In the genomic region with DNA sequence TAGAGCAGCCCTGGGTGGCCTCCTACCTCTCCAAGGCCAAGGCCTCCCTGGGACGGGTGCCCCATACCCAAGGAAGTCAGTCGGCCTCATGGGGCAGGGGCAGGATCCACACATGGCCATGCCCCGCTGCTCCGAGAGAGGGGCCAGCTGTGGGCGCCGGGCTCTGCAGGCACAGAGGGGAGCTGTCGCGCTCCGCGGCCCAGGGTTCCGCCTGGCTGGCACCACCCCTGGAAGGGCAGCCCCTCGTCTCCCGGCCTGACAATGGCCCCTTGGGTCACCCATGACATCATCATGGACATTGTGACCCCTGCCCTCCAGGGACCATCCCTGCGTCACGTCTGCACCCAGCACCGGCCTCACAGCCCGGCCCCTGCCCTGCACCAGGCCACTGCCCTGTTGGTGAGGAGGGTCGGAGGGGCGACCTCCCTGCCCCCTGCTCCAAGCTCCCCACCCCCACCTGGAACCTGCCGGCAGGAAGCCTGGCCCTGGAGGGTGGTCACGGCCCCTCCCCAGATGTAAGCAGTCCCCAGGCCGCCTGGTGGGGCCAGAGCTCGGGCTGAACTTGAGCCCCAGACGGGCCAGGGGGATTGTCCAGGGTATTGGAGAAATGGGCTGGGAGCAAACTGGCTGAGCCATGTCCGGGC, we compare ENCODE assay signal across 28 cellular contexts. TPM values are rescaled to one million over a fixed set of nuclear protein-coding genes. Genes with fewer than 3 reads are reported as not detected.
DNase-seq lines count a peak whose midpoint lies in the region; ATAC-seq and TF ChIP-seq lines count a peak whose summit lies in the region.
"Had no signal": no experiment of that assay in that cellular context is flagged by ENCODE, and none has a peak within 500 bp of the region (broad histone marks: within the 10 kb centered on the region; RNA-seq: fewer than 3 reads in every experiment).

No MANE protein-coding gene starts in this region.

- no peaks in the 10 kb centered on the region for H3K36me3 Mint-ChIP-seq in naive thymus-derived CD4-positive, alpha-beta T cell
- H3K36me3 Mint-ChIP-seq: mesothelial cell of epicardium; natural killer cell treated with Interleukin-12 subunit alpha and Interleukin-12 subunit beta and Interleukin-15 and Interleukin-18, amount 100 ng/mL, for 72 hours; T-cell had no signal

- H3K27ac Mint-ChIP-seq in naive thymus-derived CD4-positive, alpha-beta T cell: no peak overlapping the region
- H3K27ac Mint-ChIP-seq: activated CD8-positive, alpha-beta T cell treated with anti-CD3 and anti-CD28 coated beads for 36 hours; activated naive CD8-positive, alpha-beta T cell treated with anti-CD3 and anti-CD28 coated beads, Interleukin-2, amount 50 U/mL, for 24 hours; mesothelial cell of epicardium; natural killer cell treated with Interleukin-12 subunit alpha and Interleukin-12 subunit beta and Interleukin-15 and Interleukin-18, amount 100 ng/mL, for 72 hours; T-cell had no signal

- WGBS in transverse colon (ENCODE audit: low coverage in 1 of 2), 2 donors: 86% methylated on average over 12 of the region's 25 CpGs; no CpG with 5 or more reads in 1 of the 2 donors

- BruUV-seq in Panc1 (replicated peaks; lab: Mats Ljungman, UMichigan): no TSS peak

- H3K4me3 ChIP-seq in Panc1 (ENCODE audit: low read depth in 2 of 2, low read length in 2 of 2) (no peak overlapping the region), transverse colon (no peak overlapping the region)
- H3K4me3 ChIP-seq in naive thymus-derived CD4-positive, alpha-beta T cell (ENCODE audit: low read length): no peak overlapping the region

- in situ Hi-C loops in Panc1 (cut with HindIII; ENCODE audit: low pct_unique_long_range_greater_than_20kb, low sequenced_read_pairs) (no loop called here), transverse colon (cut with MboI; ENCODE audit: low pct_ligation_motif_present in 1 of 4, low pct_unique_long_range_greater_than_20kb in 1 of 4, low sequenced_read_pairs in 3 of 4) (no loop called here)

- no peaks in the 10 kb centered on the region for H3K27me3 ChIP-seq in Panc1 (ENCODE audit: control insufficient read depth, insufficient read depth, low read length)
- peaks cover 28% of the 10 kb centered on the region for H3K27me3 ChIP-seq in transverse colon
- no peaks in the 10 kb centered on the region for H3K27me3 ChIP-seq in naive thymus-derived CD4-positive, alpha-beta T cell (ENCODE audit: control insufficient read depth in 2 of 2, insufficient read depth in 2 of 2, low read length in 2 of 2)

- no peak for ATAC-seq in Right ventricle myocardium inferior
- ATAC-seq in Right ventricle myocardium superior (ENCODE audit: poor library complexity): no peak
- ATAC-seq in Panc1: 0 out of 2 replicates have a peak, but pooled peaks have one; percentile 8
- no peak for ATAC-seq in HG03095 (IDR thresholded peaks at IDR 0.05; ENCODE audit: unreplicated experiment)
- no peak for ATAC-seq in naive thymus-derived CD4-positive, alpha-beta T cell
- no peak for ATAC-seq in GM21786 (IDR thresholded peaks at IDR 0.05; ENCODE audit: unreplicated experiment)
- ATAC-seq: activated CD4-positive, CD25-positive, alpha-beta regulatory T cell treated with anti-CD3 and anti-CD28 coated beads, Interleukin-2, amount 50 U/mL, for 24 hours; activated CD8-positive, alpha-beta T cell treated with anti-CD3 and anti-CD28 coated beads for 36 hours; activated naive CD8-positive, alpha-beta T cell treated with anti-CD3 and anti-CD28 coated beads, Interleukin-2, amount 50 U/mL, for 24 hours; left lobe of liver; PC-3; sciatic nerve had no signal

- no peaks in the 10 kb centered on the region for H3K9me3 ChIP-seq in Panc1 (ENCODE audit: control insufficient read depth, insufficient read depth, low read depth, low read length)
- no peaks in the 10 kb centered on the region for H3K9me3 ChIP-seq in transverse colon
- no peaks in the 10 kb centered on the region for H3K9me3 ChIP-seq in naive thymus-derived CD4-positive, alpha-beta T cell (ENCODE audit: control insufficient read depth in 2 of 3, low read length in 3 of 3)

- DNase-seq in Right ventricle myocardium inferior (ENCODE audit: missing footprints) (peak; percentile 50), Right ventricle myocardium superior (no peak), Panc1 (ENCODE audit: low read depth, low spot score) (no peak), left kidney (ENCODE audit: low read depth, low spot score) (peak; percentile 69), transverse colon (peak; percentile 5)
- no peak for DNase-seq in naive thymus-derived CD4-positive, alpha-beta T cell
- DNase-seq: activated CD8-positive, alpha-beta T cell treated with anti-CD3 and anti-CD28 coated beads for 36 hours; activated effector memory CD4-positive, alpha-beta T cell treated with anti-CD3 and anti-CD28 coated beads, Interleukin-2, amount 50 U/mL, for 16 hours; activated naive CD8-positive, alpha-beta T cell treated with anti-CD3 and anti-CD28 coated beads, Interleukin-2, amount 50 U/mL, for 24 hours; GF-D8; NCI-H187; NCI-H2171 treated with DMSO at 0.1 percent for 48 hours; NCI-H524; PC-3; SIG-M5; trophoblast cell had no signal

- peaks cover 0 to 20% (median 5%) of the 10 kb centered on the region in 5 donors for H3K27me3 Mint-ChIP-seq in naive thymus-derived CD4-positive, alpha-beta T cell

- peaks cover 0 to 10% (median 5%) of the 10 kb centered on the region in 7 donors for H3K4me1 Mint-ChIP-seq in naive thymus-derived CD4-positive, alpha-beta T cell

- peaks cover 0 to 2% (median 0%) of the 10 kb centered on the region in 11 donors for H3K9me3 Mint-ChIP-seq in naive thymus-derived CD4-positive, alpha-beta T cell
- H3K9me3 Mint-ChIP-seq: activated CD8-positive, alpha-beta T cell treated with anti-CD3 and anti-CD28 coated beads for 36 hours; activated naive CD8-positive, alpha-beta T cell treated with anti-CD3 and anti-CD28 coated beads, Interleukin-2, amount 50 U/mL, for 24 hours; mesothelial cell of epicardium; natural killer cell treated with Interleukin-12 subunit alpha and Interleukin-12 subunit beta and Interleukin-15 and Interleukin-18, amount 100 ng/mL, for 72 hours; T-cell had no signal

- POLR2A ChIA-PET in Panc1 (lab: Charles Lee): no interaction called here
- POLR2A ChIA-PET in naive thymus-derived CD4-positive, alpha-beta T cell (lab: Charles Lee): no interaction called here

- no peaks in the 10 kb centered on the region for H3K36me3 ChIP-seq in Panc1 (ENCODE audit: control insufficient read depth, insufficient read depth, low read length)
- H3K36me3 ChIP-seq in transverse colon: no peaks in the 10 kb centered on the region
- H3K36me3 ChIP-seq in naive thymus-derived CD4-positive, alpha-beta T cell (ENCODE audit: control insufficient read depth in 2 of 3, insufficient read depth in 3 of 3, low read length in 3 of 3): no peaks in the 10 kb centered on the region

- H3K4me1 ChIP-seq in Panc1 (ENCODE audit: control insufficient read depth, insufficient read depth, low read length) (no peaks in the 10 kb centered on the region), transverse colon (no peaks in the 10 kb centered on the region)
- peaks cover 0 to 2% of the 10 kb centered on the region in 2 donors for H3K4me1 ChIP-seq in naive thymus-derived CD4-positive, alpha-beta T cell (ENCODE audit: control insufficient read depth in 2 of 2, insufficient read depth in 2 of 2, low read length in 2 of 2)

- TF ChIP-seq POLR2A in transverse colon (IDR thresholded peaks at IDR 0.05): no peak

- H3K27ac ChIP-seq in Panc1 (ENCODE audit: low read length) (no peak overlapping the region), transverse colon (no peak overlapping the region)
- no peak overlapping the region for H3K27ac ChIP-seq in naive thymus-derived CD4-positive, alpha-beta T cell (ENCODE audit: low read depth, low read length)
- H3K27ac ChIP-seq: epithelial cell of prostate had no signal

- no peak for TF ChIP-seq CTCF in Panc1 (IDR thresholded peaks at IDR 0.05)
- TF ChIP-seq CTCF in transverse colon (IDR thresholded peaks at IDR 0.05): no peak

- H3K4me3 Mint-ChIP-seq in naive thymus-derived CD4-positive, alpha-beta T cell: no peak overlapping the region
- H3K4me3 Mint-ChIP-seq: activated CD8-positive, alpha-beta T cell treated with anti-CD3 and anti-CD28 coated beads for 36 hours; activated naive CD8-positive, alpha-beta T cell treated with anti-CD3 and anti-CD28 coated beads, Interleukin-2, amount 50 U/mL, for 24 hours; mesothelial cell of epicardium; natural killer cell treated with Interleukin-12 subunit alpha and Interleukin-12 subunit beta and Interleukin-15 and Interleukin-18, amount 100 ng/mL, for 72 hours; T-cell had no signal

- TF ChIP-seq EP300 in transverse colon (IDR thresholded peaks at IDR 0.05; ENCODE audit: low read depth): no peak

- intact Hi-C loops in Right ventricle myocardium inferior (cut with DNase I): no loop called here
- intact Hi-C loops in Right ventricle myocardium superior (cut with DNase I): no loop called here
- intact Hi-C loops in Panc1 (cut with micrococcal nuclease; ENCODE audit: unreplicated experiment): no loop called here
- intact Hi-C loops in transverse colon (cut with DNase I; ENCODE audit: low total_unique reads): no loop called here
- intact Hi-C loops in naive thymus-derived CD4-positive, alpha-beta T cell (cut with micrococcal nuclease): no loop called here

- CTCF ChIA-PET in Panc1 (lab: Charles Lee): no interaction called here
- CTCF ChIA-PET in naive thymus-derived CD4-positive, alpha-beta T cell (lab: Charles Lee): no interaction called here

RNA-seq across cellular contexts. Expression of a gene that starts 5.8 kb away (rescaled TPM):
- 0.24 TPM for total RNA-seq in Right ventricle myocardium inferior
- total RNA-seq in Right ventricle myocardium superior: 0.22 TPM
- total RNA-seq in Panc1 (2021; ENCODE audit: unreplicated experiment): not detected
- polyA plus RNA-seq in Panc1 (2012; ENCODE audit: insufficient read length): not detected
- under 1 TPM in 2 of 4 donors, not detected in 2; 0.40 to 0.48 TPM for total RNA-seq in transverse colon
- under 1 TPM in 2 of 5 experiments, not detected in 3; 0.58 to 0.80 TPM for total RNA-seq in naive thymus-derived CD4-positive, alpha-beta T cell
- polyA plus RNA-seq in naive thymus-derived CD4-positive, alpha-beta T cell: not detected
- total RNA-seq: A172; activated CD8-positive, alpha-beta T cell treated with anti-CD3 and anti-CD28 coated beads for 36 hours; left lobe of liver; LHCN-M2 had no signal

RNA-seq across cellular contexts. Expression of a gene that starts 26.9 kb away (rescaled TPM):
- not detected for total RNA-seq in Right ventricle myocardium inferior
- total RNA-seq in Right ventricle myocardium superior: 0.32 TPM
- 4.3 TPM for total RNA-seq in Panc1 (2021; ENCODE audit: unreplicated experiment)
- 8.2 TPM for polyA plus RNA-seq in Panc1 (2012; ENCODE audit: insufficient read length)
- 1 to 10 TPM in 2 of 4 donors, not detected in 2; 3.3 to 7.9 TPM for total RNA-seq in transverse colon
- total RNA-seq in naive thymus-derived CD4-positive, alpha-beta T cell: 10 to 100 TPM in 2 of 5 experiments, 1 to 10 TPM in 1, not detected in 2; 2.6 to 81.7 (median 12.6) TPM
- under 1 TPM in 1 of 2 donors, not detected in 1; 0.32 TPM for polyA plus RNA-seq in naive thymus-derived CD4-positive, alpha-beta T cell
- total RNA-seq: A172, cerebellum, left lobe of liver, LHCN-M2 had no signal

RNA-seq across cellular contexts. Expression of a gene that starts 34.5 kb away (rescaled TPM):
- total RNA-seq in Right ventricle myocardium inferior (1.4 TPM), Right ventricle myocardium superior (2.1 TPM), Panc1 (2021; ENCODE audit: unreplicated experiment) (0.62 TPM), transverse colon (1 to 10 TPM in 1 of 4 donors, under 1 TPM in 1, not detected in 2; 0.55 to 4.8 TPM)
- not detected for polyA plus RNA-seq in Panc1 (2012; ENCODE audit: insufficient read length)
- 100 to 1,000 TPM in 1 of 5 experiments, 10 to 100 TPM in 1, 1 to 10 TPM in 2, under 1 TPM in 1; 0.49 to 192 (median 7.8) TPM for total RNA-seq in naive thymus-derived CD4-positive, alpha-beta T cell
- polyA plus RNA-seq in naive thymus-derived CD4-positive, alpha-beta T cell: 1 to 10 TPM; 1.4 to 1.5 TPM
- total RNA-seq: A172, cerebellum had no signal

RNA-seq across cellular contexts. Expression of a gene that starts 52.3 kb away (rescaled TPM):
- total RNA-seq in Right ventricle myocardium inferior: 125 TPM
- total RNA-seq in Right ventricle myocardium superior: 110 TPM
- 335 TPM for total RNA-seq in Panc1 (2021; ENCODE audit: unreplicated experiment)
- 480 TPM for polyA plus RNA-seq in Panc1 (2012; ENCODE audit: insufficient read length)
- 100 to 1,000 TPM; 153 to 267 (median 226) TPM for total RNA-seq in transverse colon
- total RNA-seq in naive thymus-derived CD4-positive, alpha-beta T cell: 100 to 1,000 TPM in 4 of 5 experiments, 10 to 100 TPM in 1; 75.8 to 124 (median 110) TPM
- 10 to 100 TPM; 74.8 to 90.7 TPM for polyA plus RNA-seq in naive thymus-derived CD4-positive, alpha-beta T cell

RNA-seq across cellular contexts. Expression of a gene that starts 52.6 kb away (rescaled TPM):
- total RNA-seq in Right ventricle myocardium inferior (8.3 TPM), Right ventricle myocardium superior (8.6 TPM), Panc1 (2021; ENCODE audit: unreplicated experiment) (46.4 TPM), transverse colon (10 to 100 TPM in 3 of 4 donors, 1 to 10 TPM in 1; 8.5 to 24.9 (median 12.2) TPM)
- 52.8 TPM for polyA plus RNA-seq in Panc1 (2012; ENCODE audit: insufficient read length)
- total RNA-seq in naive thymus-derived CD4-positive, alpha-beta T cell: 10 to 100 TPM; 10.9 to 29.0 (median 22.8) TPM
- 10 to 100 TPM in 1 of 2 donors, 1 to 10 TPM in 1; 7.2 to 12.7 TPM for polyA plus RNA-seq in naive thymus-derived CD4-positive, alpha-beta T cell

Comparison
In these comparisons a context has a peak if more than half of its experiments do, and no peak if none do; other contexts are left out.
1. DNase-seq: peak in Right ventricle myocardium inferior (single experiment), left kidney (single experiment) and transverse colon (single experiment); none in Right ventricle myocardium superior (single experiment), Panc1 (single experiment) and naive thymus-derived CD4-positive, alpha-beta T cell (0 of 9).